13 cellular contexts compared by ENCODE assay signal in genomic region chr6:108707328-108707976, GRCh38.
DNase-seq lines count a peak whose midpoint lies in the region; ATAC-seq, FAIRE-seq and TF ChIP-seq lines count a peak whose summit lies in the region.
"Had no signal": no experiment of that assay in that cellular context is flagged by ENCODE, and none has a peak within 500 bp of the region (broad histone marks: within the 10 kb centered on the region; RNA-seq: fewer than 3 reads in every experiment).

No MANE protein-coding gene starts in this region.

- H4K20me1 ChIP-seq in HepG2 (ENCODE audit: insufficient read depth, low read length), result no peaks in the 10 kb centered on the region
- no peaks in the 10 kb centered on the region for H4K20me1 ChIP-seq in hepatocyte (ENCODE audit: insufficient read depth, poor library complexity, severe bottlenecking)

- no peak for TF ChIP-seq RAD21 in HepG2 (CRISPR knock-in tag; IDR thresholded peaks at IDR 0.05)

- ATAC-seq in HepG2, result peak; percentile 68
- no peak for ATAC-seq in right lobe of liver
- ATAC-seq in left lung, result peak; percentile 75
- ATAC-seq: activated T-cell treated with anti-CD3 and anti-CD28 coated beads, Interleukin-2, amount 50 U/mL, for 72 hours had no signal

- H3K27me3 ChIP-seq in HepG2 (ENCODE audit: control insufficient read depth in 1 of 2, insufficient read depth in 2 of 2, low read length in 2 of 2), result peaks cover 0 to 1% of the 10 kb centered on the region in 2 experiments; a peak in 2 of 5 replicates
- no peaks in the 10 kb centered on the region for H3K27me3 ChIP-seq in right lobe of liver
- H3K27me3 ChIP-seq in left lung, result no peaks in the 10 kb centered on the region
- H3K27me3 ChIP-seq in hepatocyte, result no peaks in the 10 kb centered on the region
- H3K27me3 ChIP-seq: testis had no signal

- H3K79me2 ChIP-seq in HepG2 (ENCODE audit: insufficient read depth, low read length), result no peaks in the 10 kb centered on the region
- no peaks in the 10 kb centered on the region for H3K79me2 ChIP-seq in hepatocyte

- H2AFZ ChIP-seq in HepG2 (ENCODE audit: low read length) (no peak overlapping the region), hepatocyte (no peak overlapping the region)

- no peak for TF ChIP-seq CTCF in HepG2 (CRISPR knock-in tag; IDR thresholded peaks at IDR 0.05)
- TF ChIP-seq CTCF in right lobe of liver (IDR thresholded peaks at IDR 0.05), result no peak
- no peak for TF ChIP-seq CTCF in left lung (IDR thresholded peaks at IDR 0.05)
- no peak for TF ChIP-seq CTCF in hepatocyte (IDR thresholded peaks at IDR 0.05; ENCODE audit: poor library complexity)

- H3K4me2 ChIP-seq in HepG2 (ENCODE audit: low read depth, low read length), result peak overlapping the region; percentile 26; the same call in 1 of the 2 replicates
- no peak overlapping the region for H3K4me2 ChIP-seq in hepatocyte

- CTCF ChIA-PET in HepG2 (lab: Yijun Ruan, JAX; ENCODE audit: low intra/inter-chr PET ratio, low total read pairs), result no interaction called here

- POLR2A ChIA-PET in HepG2 (lab: Yijun Ruan, JAX), result no interaction called here

- BruUV-seq in HepG2 (replicated peaks; lab: Mats Ljungman, UMichigan), result no TSS peak

- in situ Hi-C loops in HepG2 (cut with HindIII; ENCODE audit: extremely low pct_ligation_motif_present, low pct_unique_long_range_greater_than_20kb), result no loop called here

- no peaks in the 10 kb centered on the region for H3K36me3 ChIP-seq in HepG2 (replicated peaks in 1 of 2; ENCODE audit: control insufficient read depth in 1 of 2, insufficient read depth in 2 of 2, low read length in 2 of 2)
- H3K36me3 ChIP-seq in right lobe of liver, result no peaks in the 10 kb centered on the region
- H3K36me3 ChIP-seq in left lung, result no peaks in the 10 kb centered on the region
- no peaks in the 10 kb centered on the region for H3K36me3 ChIP-seq in hepatocyte (replicated peaks; ENCODE audit: insufficient read depth, low read depth)
- H3K36me3 ChIP-seq: left ventricle myocardium inferior had no signal

- H3K4me1 ChIP-seq in HepG2 (ENCODE audit: insufficient read depth, low read length), result peaks cover 52% of the 10 kb centered on the region
- no peaks in the 10 kb centered on the region for H3K4me1 ChIP-seq in right lobe of liver
- no peaks in the 10 kb centered on the region for H3K4me1 ChIP-seq in left lung
- peaks cover 26% of the 10 kb centered on the region for H3K4me1 ChIP-seq in hepatocyte (ENCODE audit: insufficient read depth)
- H3K4me1 ChIP-seq: testis had no signal

- DNase-seq in HepG2 (ENCODE audit: low spot score) (peak; percentile 15), right lobe of liver (no peak), SHP77 treated with DMSO at 0.1 percent for 48 hours (lab: John Stamatoyannopoulos, UW) (peak; percentile 48), left lung (no peak), NK-92 (lab: John Stamatoyannopoulos, UW; ENCODE audit: unreplicated experiment) (no peak), hepatocyte (ENCODE audit: low spot score) (no peak), NOMO-1 treated with DMSO at 0.1 percent for 48 hours (lab: John Stamatoyannopoulos, UW; ENCODE audit: unreplicated experiment) (no peak)
- no peak for DNase-seq in activated CD4-positive, alpha-beta T cell treated with anti-CD3 and anti-CD28 coated beads for 1 hour
- DNase-seq: activated T-cell treated with anti-CD3 and anti-CD28 coated beads, Interleukin-2, amount 50 U/mL, for 72 hours; left ventricle myocardium inferior; NCI-H2107; testis had no signal

- 41% methylated on average over 8 of the region's 8 CpGs for WGBS in HepG2 (ENCODE audit: low lambda C conversion rate)
- 47% methylated on average over 4 of the region's 8 CpGs for WGBS in right lobe of liver (ENCODE audit: insufficient coverage, low coverage, low lambda C conversion rate, missing lambda C conversion rate)
- WGBS in hepatocyte (ENCODE audit: low lambda C conversion rate, missing lambda C conversion rate), result 66% methylated on average over 8 of the region's 8 CpGs

- 0 out of 2 replicates have a peak, but pooled peaks cover 5% of the 10 kb centered on the region for H3K9me3 ChIP-seq in HepG2 (ENCODE audit: low read length)
- H3K9me3 ChIP-seq in right lobe of liver, result no peaks in the 10 kb centered on the region
- peaks cover 5 to 9% of the 10 kb centered on the region in 2 donors for H3K9me3 ChIP-seq in left lung
- peaks cover 6% of the 10 kb centered on the region for H3K9me3 ChIP-seq in hepatocyte (ENCODE audit: low read depth)
- H3K9me3 ChIP-seq: testis had no signal

- FAIRE-seq in HepG2 (lab: Jason Lieb, UNC), result peak; percentile 51

- no peak overlapping the region for H3K9ac ChIP-seq in HepG2 (ENCODE audit: insufficient read depth, low read depth, low read length)

- TF ChIP-seq EP300 in HepG2 (IDR thresholded peaks at IDR 0.05; ENCODE audit: low read depth in 2 of 2, low read length in 2 of 2) (no peak), HepG2 (CRISPR knock-in tag; IDR thresholded peaks at IDR 0.05; ENCODE audit: borderline replicate concordance) (no peak)

- intact Hi-C loops in HepG2 (cut with micrococcal nuclease; ENCODE audit: unreplicated experiment) (no loop called here), right lobe of liver (cut with DNase I) (no loop called here), left lung (cut with DNase I) (no loop called here)

- TF ChIP-seq POLR2A in HepG2 (IDR thresholded peaks at IDR 0.05; ENCODE audit: insufficient read depth in 1 of 2, low read depth in 2 of 2, low read length in 2 of 2) (no peak), right lobe of liver (IDR thresholded peaks at IDR 0.05) (no peak)

- H3K4me3 ChIP-seq in HepG2 (replicated peaks in 1 of 3; ENCODE audit: insufficient read depth in 1 of 3, low read depth in 2 of 3, low read length in 3 of 3), result no peak overlapping the region
- H3K4me3 ChIP-seq in right lobe of liver, result no peak overlapping the region
- H3K4me3 ChIP-seq in left lung, result no peak overlapping the region
- H3K4me3 ChIP-seq in hepatocyte, result no peak overlapping the region
- H3K4me3 ChIP-seq: left ventricle myocardium inferior, testis had no signal

- no peaks in the 10 kb centered on the region for H3K9me2 ChIP-seq in hepatocyte (replicated peaks; ENCODE audit: insufficient read depth)

- no peak overlapping the region for H3K27ac ChIP-seq in HepG2 (ENCODE audit: extremely low read length, insufficient read depth, low read length)
- H3K27ac ChIP-seq in right lobe of liver, result no peak overlapping the region
- no peak overlapping the region for H3K27ac ChIP-seq in left lung
- H3K27ac ChIP-seq in hepatocyte, result no peak overlapping the region
- H3K27ac ChIP-seq: epithelial cell of prostate, left ventricle myocardium inferior, testis had no signal

TF ChIP-seq in HepG2, 621 proteins besides CTCF, POLR2A, EP300 and RAD21 (continues in another document):
- TF ChIP-seq ZNF44 (CRISPR knock-in tag; IDR thresholded peaks at IDR 0.05) (no peak), ZNF572 (CRISPR knock-in tag; IDR thresholded peaks at IDR 0.05) (no peak), ZNF747 (CRISPR knock-in tag; IDR thresholded peaks at IDR 0.05; ENCODE audit: borderline replicate concordance) (no peak), MAF1 (CRISPR knock-in tag; IDR thresholded peaks at IDR 0.05; ENCODE audit: borderline replicate concordance) (no peak), USF2 (IDR thresholded peaks at IDR 0.05; ENCODE audit: low read depth, low read length) (no peak), USF2 (CRISPR knock-in tag; IDR thresholded peaks at IDR 0.05; ENCODE audit: borderline replicate concordance) (no peak), ZNF317 (CRISPR knock-in tag; IDR thresholded peaks at IDR 0.05) (no peak), ZFX (CRISPR knock-in tag; IDR thresholded peaks at IDR 0.05; ENCODE audit: low read depth) (no peak), RFXAP (CRISPR knock-in tag; IDR thresholded peaks at IDR 0.05; ENCODE audit: borderline replicate concordance) (no peak), SKI (IDR thresholded peaks at IDR 0.05; ENCODE audit: partially characterized antibody) (no peak), PLRG1 (conservative IDR thresholded peaks at IDR 0.05) (no peak), ZNF446 (CRISPR knock-in tag; IDR thresholded peaks at IDR 0.05) (no peak), SP1 (IDR thresholded peaks at IDR 0.05) (no peak), SP1 (CRISPR knock-in tag; IDR thresholded peaks at IDR 0.05) (no peak)
- TF ChIP-seq, protein P1, sequence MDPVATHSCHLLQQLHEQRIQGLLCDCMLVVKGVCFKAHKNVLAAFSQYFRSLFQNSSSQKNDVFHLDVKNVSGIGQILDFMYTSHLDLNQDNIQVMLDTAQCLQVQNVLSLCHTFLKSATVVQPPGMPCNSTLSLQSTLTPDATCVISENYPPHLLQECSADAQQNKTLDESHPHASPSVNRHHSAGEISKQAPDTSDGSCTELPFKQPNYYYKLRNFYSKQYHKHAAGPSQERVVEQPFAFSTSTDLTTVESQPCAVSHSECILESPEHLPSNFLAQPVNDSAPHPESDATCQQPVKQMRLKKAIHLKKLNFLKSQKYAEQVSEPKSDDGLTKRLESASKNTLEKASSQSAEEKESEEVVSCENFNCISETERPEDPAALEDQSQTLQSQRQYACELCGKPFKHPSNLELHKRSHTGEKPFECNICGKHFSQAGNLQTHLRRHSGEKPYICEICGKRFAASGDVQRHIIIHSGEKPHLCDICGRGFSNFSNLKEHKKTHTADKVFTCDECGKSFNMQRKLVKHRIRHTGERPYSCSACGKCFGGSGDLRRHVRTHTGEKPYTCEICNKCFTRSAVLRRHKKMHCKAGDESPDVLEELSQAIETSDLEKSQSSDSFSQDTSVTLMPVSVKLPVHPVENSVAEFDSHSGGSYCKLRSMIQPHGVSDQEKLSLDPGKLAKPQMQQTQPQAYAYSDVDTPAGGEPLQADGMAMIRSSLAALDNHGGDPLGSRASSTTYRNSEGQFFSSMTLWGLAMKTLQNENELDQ (CRISPR knock-in tag; IDR thresholded peaks at IDR 0.05; ENCODE audit: borderline replicate concordance), result no peak

Comparison
In these comparisons a context has a peak if more than half of its experiments do, and no peak if none do; other contexts are left out.
1. ATAC-seq: peak in HepG2 (single experiment) and left lung (single experiment); none in right lobe of liver (0 of 4).
2. DNase-seq: peak in HepG2 (single experiment) and SHP77 treated with DMSO at 0.1 percent for 48 hours (single experiment); none in right lobe of liver (0 of 3), left lung (0 of 2), NK-92 (single experiment), hepatocyte (single experiment), activated CD4-positive, alpha-beta T cell treated with anti-CD3 and anti-CD28 coated beads for 1 hour (single experiment) and NOMO-1 treated with DMSO at 0.1 percent for 48 hours (single experiment).